ENCODE assay signal across 8 cellular contexts in the genomic region with DNA sequence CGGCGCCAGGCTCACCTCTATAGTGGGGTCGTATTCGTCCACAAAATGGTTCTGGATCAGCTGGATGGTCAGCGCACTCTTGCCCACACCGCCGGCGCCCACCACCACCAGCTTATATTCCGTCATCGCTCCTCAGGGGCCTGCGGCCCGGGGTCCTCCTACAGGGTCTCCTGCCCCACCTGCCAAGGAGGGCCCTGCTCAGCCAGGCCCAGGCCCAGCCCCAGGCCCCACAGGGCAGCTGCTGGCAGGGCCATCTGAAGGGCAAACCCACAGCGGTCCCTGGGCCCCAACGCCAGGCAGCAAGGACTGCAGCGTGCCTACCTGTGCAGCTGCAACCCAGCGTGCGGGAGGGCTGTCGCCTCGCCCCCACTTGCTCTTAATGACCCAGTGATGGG. TPM values are rescaled to one million over a fixed set of nuclear protein-coding genes. Genes with fewer than 3 reads are reported as not detected.
DNase-seq lines count a peak whose midpoint lies in the region; ATAC-seq and TF ChIP-seq lines count a peak whose summit lies in the region.

No MANE protein-coding gene starts in this region.

- peaks cover under 1% of the 10 kb centered on the region for H3K4me1 Mint-ChIP-seq in glutamatergic neuron (ENCODE audit: low read depth, unreplicated experiment)

- H3K9me3 Mint-ChIP-seq in glutamatergic neuron (ENCODE audit: unreplicated experiment): peaks cover 5% of the 10 kb centered on the region

- no peak for DNase-seq in glutamatergic neuron
- peak; percentile 63 for DNase-seq in sciatic nerve (ENCODE audit: low spot score)
- no peak for DNase-seq in MV-4-11 (lab: John Stamatoyannopoulos, UW)
- no peak for DNase-seq in germinal center (ENCODE audit: low spot score)
- DNase-seq in NCI-H345 (lab: John Stamatoyannopoulos, UW): no peak

- TF ChIP-seq CTCF in WI38 (IDR thresholded peaks at IDR 0.05; ENCODE audit: low read depth, low read length) (no peak), glutamatergic neuron (IDR thresholded peaks at IDR 0.05; ENCODE audit: partially characterized antibody, unreplicated experiment) (no peak)

- no peak overlapping the region for H3K27ac Mint-ChIP-seq in glutamatergic neuron (ENCODE audit: unreplicated experiment)

- H3K4me3 ChIP-seq in GM08714 (ENCODE audit: low read length) (peak overlapping the region; percentile 86), WI38 (ENCODE audit: low read depth, low read length) (peak overlapping the region; percentile 86)

- peak overlapping the region; percentile 64 for H3K4me3 Mint-ChIP-seq in glutamatergic neuron (ENCODE audit: unreplicated experiment)

- H3K36me3 Mint-ChIP-seq in glutamatergic neuron (ENCODE audit: unreplicated experiment): no peaks in the 10 kb centered on the region

- ATAC-seq in sciatic nerve (no peak), GM18867 (IDR thresholded peaks at IDR 0.05; ENCODE audit: unreplicated experiment) (no peak)

- peaks cover 4% of the 10 kb centered on the region for H3K27me3 Mint-ChIP-seq in glutamatergic neuron (ENCODE audit: unreplicated experiment)

- intact Hi-C loops in sciatic nerve (cut with DNase I): no loop called here

RNA-seq across cellular contexts. Expression of a gene that starts 1.2 kb away (rescaled TPM):
- total RNA-seq in glutamatergic neuron (ENCODE audit: unreplicated experiment) (140 TPM), sciatic nerve (45.2 TPM)

RNA-seq across cellular contexts. Expression of a gene that starts 3.1 kb away (rescaled TPM):
- total RNA-seq in glutamatergic neuron (ENCODE audit: unreplicated experiment): 2.6 TPM
- total RNA-seq in sciatic nerve: 1.4 TPM

RNA-seq across cellular contexts. Expression of a gene that starts 26.3 kb away (rescaled TPM):
- total RNA-seq in glutamatergic neuron (ENCODE audit: unreplicated experiment): 2.3 TPM
- total RNA-seq in sciatic nerve: 1.3 TPM

RNA-seq across cellular contexts. Expression of a gene that starts 26.6 kb away (rescaled TPM):
- total RNA-seq in glutamatergic neuron (ENCODE audit: unreplicated experiment) (9.4 TPM), sciatic nerve (7.5 TPM)

RNA-seq across cellular contexts. Expression of a gene that starts 27.2 kb away (rescaled TPM):
- total RNA-seq in glutamatergic neuron (ENCODE audit: unreplicated experiment) (85.9 TPM), sciatic nerve (134 TPM)
